In genomic region chr2:168884990-168885389, GRCh38 we compare ENCODE assay signal across 3 cellular contexts.
TF ChIP-seq lines count a peak whose summit lies in the region.

No MANE protein-coding gene starts in this region.

TF ChIP-seq in SK-N-SH, 30 proteins besides CTCF, POLR2A, EP300 and RAD21:
- TF ChIP-seq TEAD4 (IDR thresholded peaks at IDR 0.05; ENCODE audit: borderline replicate concordance, insufficient read depth) = no peak
- TF ChIP-seq ZBTB33 (IDR thresholded peaks at IDR 0.05; ENCODE audit: borderline replicate concordance, low read depth) = no peak
- no peak for TF ChIP-seq MAX (IDR thresholded peaks at IDR 0.05; ENCODE audit: low read depth)
- no peak for TF ChIP-seq RFX5 (IDR thresholded peaks at IDR 0.05; ENCODE audit: low read length)
- peak; percentile 26; the same call in 1 of the 2 replicates for TF ChIP-seq NFIC (IDR thresholded peaks at IDR 0.05; ENCODE audit: borderline replicate concordance)
- TF ChIP-seq FOSL2 (IDR thresholded peaks at IDR 0.05; ENCODE audit: borderline replicate concordance, low read depth) = 0 out of 2 replicates have a peak, but pooled peaks have one; percentile 21
- no peak for TF ChIP-seq GABPA (IDR thresholded peaks at IDR 0.05; ENCODE audit: low read depth)
- no peak for TF ChIP-seq SIN3A (IDR thresholded peaks at IDR 0.05; ENCODE audit: borderline replicate concordance, low read depth, low read length)
- TF ChIP-seq FOXJ3 (CRISPR knock-in tag; IDR thresholded peaks at IDR 0.05) = no peak
- no peak for TF ChIP-seq EZH2phosphoT487 (IDR thresholded peaks at IDR 0.05; ENCODE audit: borderline replicate concordance, low read depth)
- TF ChIP-seq PBX3 (IDR thresholded peaks at IDR 0.05) = no peak
TF ChIP-seq in SK-N-SH: peak in this region for 2.

TF ChIP-seq in SK-N-SH treated with all-trans-retinoic acid at 6 μM for 48 hours, 23 proteins besides CTCF, POLR2A, EP300 and RAD21 (continued from another document):
- TF ChIP-seq OSR1 (CRISPR knock-in tag; IDR thresholded peaks at IDR 0.05) (no peak), CSDC2 (CRISPR knock-in tag; IDR thresholded peaks at IDR 0.05) (no peak), POU6F1 (CRISPR knock-in tag; IDR thresholded peaks at IDR 0.05; ENCODE audit: borderline replicate concordance, low read depth) (no peak), BACH2 (CRISPR knock-in tag; IDR thresholded peaks at IDR 0.05; ENCODE audit: borderline replicate concordance) (no peak), CSRNP3 (CRISPR knock-in tag; IDR thresholded peaks at IDR 0.05) (no peak), TSHZ2 (CRISPR knock-in tag; IDR thresholded peaks at IDR 0.05) (no peak)

TF ChIP-seq in HCT116, 20 proteins besides CTCF, POLR2A, EP300 and RAD21:
- TF ChIP-seq ZFX (IDR thresholded peaks at IDR 0.05) = no peak
- no peak for TF ChIP-seq SIN3A (IDR thresholded peaks at IDR 0.05; ENCODE audit: low read depth)
- TF ChIP-seq MAX (IDR thresholded peaks at IDR 0.05) = no peak
- no peak for TF ChIP-seq EZH2 (IDR thresholded peaks at IDR 0.05)
- no peak for TF ChIP-seq CEBPB (IDR thresholded peaks at IDR 0.05; ENCODE audit: low read depth)
- TF ChIP-seq SP1 (IDR thresholded peaks at IDR 0.05; ENCODE audit: low read depth) = no peak
- TF ChIP-seq POLR2AphosphoS5 (IDR thresholded peaks at IDR 0.05; ENCODE audit: low read depth, low read length) = no peak
- no peak for TF ChIP-seq CBX3 (IDR thresholded peaks at IDR 0.05; ENCODE audit: low read depth)
